In the genomic region with DNA sequence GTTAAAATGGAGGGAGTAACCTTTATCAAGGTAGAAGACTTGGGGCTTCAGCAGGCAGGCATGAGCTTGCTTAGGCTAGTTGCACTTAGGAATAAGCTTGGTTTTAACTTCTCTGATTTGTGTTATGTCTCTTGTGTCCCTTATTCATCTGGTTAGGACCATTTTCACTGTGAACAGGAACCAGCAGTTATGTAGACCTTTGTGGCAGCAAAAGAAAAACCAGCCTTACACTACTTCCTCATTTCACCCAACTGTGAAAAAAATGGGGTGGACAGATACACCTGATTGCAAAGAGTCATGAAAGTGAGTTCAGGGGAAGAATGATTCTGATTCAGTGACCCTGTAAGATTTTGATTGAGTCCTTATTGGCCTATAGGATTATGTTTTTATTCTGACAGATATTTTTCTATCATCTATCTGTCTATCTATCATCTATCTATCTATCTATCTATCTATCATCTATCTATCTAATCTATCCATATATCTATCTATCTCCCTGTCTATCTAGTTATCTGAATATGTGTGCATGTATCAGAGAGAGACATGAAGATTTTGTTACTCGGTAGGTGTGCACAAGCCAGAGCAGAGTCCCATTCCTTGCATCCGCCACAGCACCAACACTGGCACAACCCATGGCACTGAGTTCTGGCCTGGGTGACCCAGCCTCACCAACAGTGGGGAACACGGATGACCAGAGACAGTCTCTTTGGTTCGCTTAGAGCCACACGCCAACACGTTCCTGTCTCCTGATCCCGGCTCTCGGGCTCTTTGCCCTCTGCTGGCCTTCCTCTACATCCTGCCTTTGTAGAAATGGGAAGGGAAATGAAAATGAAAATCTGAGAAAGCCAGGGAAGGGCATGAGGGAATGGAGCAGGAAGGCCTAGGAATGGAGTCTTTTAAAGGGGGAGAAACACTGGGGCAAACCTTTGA, we compare ENCODE assay signal across 9 cellular contexts.
DNase-seq lines count a peak whose midpoint lies in the region; ATAC-seq lines count a peak whose summit lies in the region.
"Had no signal": no experiment of that assay in that cellular context is flagged by ENCODE, and none has a peak within 500 bp of the region (broad histone marks: within the 10 kb centered on the region; RNA-seq: fewer than 3 reads in every experiment).

No MANE protein-coding gene starts in this region.

- DNase-seq in NOMO-1 (lab: John Stamatoyannopoulos, UW; ENCODE audit: unreplicated experiment in 2 of 2) = peak; percentile 73 to 91
- no peak for DNase-seq in NCI-H2171 treated with DMSO at 0.1 percent for 48 hours (lab: John Stamatoyannopoulos, UW)
- DNase-seq in DMS79 treated with DMSO at 0.1 percent for 48 hours (lab: John Stamatoyannopoulos, UW) = no peak
- DNase-seq in activated naive CD8-positive, alpha-beta T cell treated with anti-CD3 and anti-CD28 coated beads, Interleukin-2, amount 50 U/mL, for 24 hours = no peak
- DNase-seq in NCI-H2029 (lab: John Stamatoyannopoulos, UW) = no peak
- DNase-seq: stimulated activated CD4-positive, alpha-beta T cell treated with anti-CD3 and anti-CD28 coated beads, Interleukin-2, amount 100 ng/mL, for 48 hours had no signal

- no peak overlapping the region for H3K4me3 ChIP-seq in muscle layer of colon (ENCODE audit: low read depth in 1 of 2, low read length in 2 of 2)

- no peaks in the 10 kb centered on the region for H3K27me3 ChIP-seq in muscle layer of colon (ENCODE audit: control insufficient read depth in 1 of 2, insufficient read depth in 2 of 2, low read length in 2 of 2)

- H3K4me3 Mint-ChIP-seq in activated naive CD8-positive, alpha-beta T cell treated with anti-CD3 and anti-CD28 coated beads, Interleukin-2, amount 50 U/mL, for 24 hours = no peak overlapping the region

- no peaks in the 10 kb centered on the region for H3K9me3 Mint-ChIP-seq in activated naive CD8-positive, alpha-beta T cell treated with anti-CD3 and anti-CD28 coated beads, Interleukin-2, amount 50 U/mL, for 24 hours

- peaks cover 44% of the 10 kb centered on the region for H3K4me1 ChIP-seq in muscle layer of colon (ENCODE audit: insufficient read depth, low read length)

- H3K27me3 Mint-ChIP-seq in activated naive CD8-positive, alpha-beta T cell treated with anti-CD3 and anti-CD28 coated beads, Interleukin-2, amount 50 U/mL, for 24 hours = peaks cover 29% of the 10 kb centered on the region

- H3K4me1 Mint-ChIP-seq in activated naive CD8-positive, alpha-beta T cell treated with anti-CD3 and anti-CD28 coated beads, Interleukin-2, amount 50 U/mL, for 24 hours = peaks cover 16% of the 10 kb centered on the region

- no peaks in the 10 kb centered on the region for H3K36me3 ChIP-seq in muscle layer of colon (ENCODE audit: insufficient read depth, low read length)

- no peaks in the 10 kb centered on the region for H3K9me3 ChIP-seq in muscle layer of colon (ENCODE audit: low read length)

- no peaks in the 10 kb centered on the region for H3K36me3 Mint-ChIP-seq in activated naive CD8-positive, alpha-beta T cell treated with anti-CD3 and anti-CD28 coated beads, Interleukin-2, amount 50 U/mL, for 24 hours (ENCODE audit: low read depth)

- ATAC-seq in GM18520 (IDR thresholded peaks at IDR 0.05; ENCODE audit: unreplicated experiment) = peak; percentile 86
- ATAC-seq in HG02610 (IDR thresholded peaks at IDR 0.05; ENCODE audit: unreplicated experiment) = peak; percentile 94
- no peak for ATAC-seq in activated naive CD8-positive, alpha-beta T cell treated with anti-CD3 and anti-CD28 coated beads, Interleukin-2, amount 50 U/mL, for 24 hours

- peak overlapping the region; percentile 4 for H3K27ac ChIP-seq in muscle layer of colon (ENCODE audit: low read depth, low read length)

- no peak overlapping the region for H3K9ac ChIP-seq in muscle layer of colon (ENCODE audit: low read length)

- no peak overlapping the region for H3K27ac Mint-ChIP-seq in activated naive CD8-positive, alpha-beta T cell treated with anti-CD3 and anti-CD28 coated beads, Interleukin-2, amount 50 U/mL, for 24 hours

Comparison
In these comparisons a context has a peak if more than half of its experiments do, and no peak if none do; other contexts are left out.
1. DNase-seq: peak in NOMO-1 (2 of 2); none in NCI-H2171 treated with DMSO at 0.1 percent for 48 hours (single experiment), DMS79 treated with DMSO at 0.1 percent for 48 hours (single experiment), activated naive CD8-positive, alpha-beta T cell treated with anti-CD3 and anti-CD28 coated beads, Interleukin-2, amount 50 U/mL, for 24 hours (single experiment) and NCI-H2029 (single experiment).